In genomic region chr22:49966716-49967332, GRCh38 we compare ENCODE assay signal across 8 cellular contexts. TPM values are rescaled to one million over a fixed set of nuclear protein-coding genes. Genes with fewer than 3 reads are reported as not detected.
DNase-seq lines count a peak whose midpoint lies in the region; ATAC-seq and TF ChIP-seq lines count a peak whose summit lies in the region.

No MANE protein-coding gene starts in this region.

- peak overlapping the region; percentile 48 for H3K4me3 ChIP-seq in coronary artery

- no peak for ATAC-seq in GM21737 (IDR thresholded peaks at IDR 0.05; ENCODE audit: unreplicated experiment)
- ATAC-seq in GM21825 (IDR thresholded peaks at IDR 0.05; ENCODE audit: unreplicated experiment), result no peak

- TF ChIP-seq CTCF in coronary artery (IDR thresholded peaks at IDR 0.05), result no peak

- peak overlapping the region; percentile 43 to 99 for H3K27ac ChIP-seq in coronary artery

- peak; percentile 45 for DNase-seq in stimulated activated CD4-positive, alpha-beta T cell treated with anti-CD3 and anti-CD28 coated beads, Interleukin-15, amount 100 ng/mL, for 24 hours
- DNase-seq in stimulated activated CD4-positive, alpha-beta T cell treated with anti-CD3 and anti-CD28 coated beads, Interleukin-2, amount 100 ng/mL, for 48 hours, result no peak
- DNase-seq in coronary artery (ENCODE audit: low spot score) (peak; percentile 79), mucosa of gallbladder (ENCODE audit: low spot score) (peak; percentile 23), LoVo (ENCODE audit: low spot score) (no peak), NCI-H1417 (lab: John Stamatoyannopoulos, UW) (no peak)

RNA-seq across cellular contexts. Expression of gene PIM3, which starts 6.3 kb away (rescaled TPM):
- total RNA-seq in mucosa of gallbladder, result 63.2 TPM

RNA-seq across cellular contexts. Expression of gene IL17REL, which starts 45.7 kb away (rescaled TPM):
- 0.06 TPM for total RNA-seq in mucosa of gallbladder

RNA-seq across cellular contexts. Expression of gene CRELD2, which starts 48.4 kb away (rescaled TPM):
- 56.6 TPM for total RNA-seq in mucosa of gallbladder

RNA-seq across cellular contexts. Expression of gene ALG12, which starts 48.6 kb away (rescaled TPM):
- 36.7 TPM for total RNA-seq in mucosa of gallbladder

Comparison
In these comparisons a context has a peak if more than half of its experiments do, and no peak if none do; other contexts are left out.
1. DNase-seq: peak in stimulated activated CD4-positive, alpha-beta T cell treated with anti-CD3 and anti-CD28 coated beads, Interleukin-15, amount 100 ng/mL, for 24 hours (single experiment), coronary artery (single experiment) and mucosa of gallbladder (single experiment); none in stimulated activated CD4-positive, alpha-beta T cell treated with anti-CD3 and anti-CD28 coated beads, Interleukin-2, amount 100 ng/mL, for 48 hours (0 of 2), LoVo (single experiment) and NCI-H1417 (0 of 3).